Comparison of ENCODE assay signal across 8 cellular contexts in the genomic region with DNA sequence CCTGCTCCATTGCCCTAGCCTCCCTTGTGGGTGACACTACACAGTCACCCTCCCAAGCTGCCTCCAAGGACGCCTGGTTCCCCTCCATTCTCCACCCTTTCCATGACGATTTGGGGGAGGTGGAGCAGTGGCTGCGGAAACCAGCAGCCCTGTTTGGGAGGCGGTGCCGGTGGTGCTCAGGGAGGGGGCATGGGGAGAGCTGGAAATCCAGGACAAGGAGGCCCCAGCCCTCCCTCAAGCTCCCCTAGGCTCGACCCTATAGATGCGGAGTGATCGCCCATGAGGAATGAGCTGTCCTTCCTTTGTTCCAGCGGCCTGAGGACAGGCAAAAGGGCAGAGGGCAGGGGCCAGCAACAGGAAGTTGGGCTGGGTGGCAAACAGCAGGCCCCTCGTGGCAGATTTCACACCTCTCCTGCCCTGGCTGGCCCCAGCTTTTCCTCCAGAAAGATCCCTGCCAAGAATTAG. TPM values are rescaled to one million over a fixed set of nuclear protein-coding genes. Genes with fewer than 3 reads are reported as not detected.
DNase-seq lines count a peak whose midpoint lies in the region; ATAC-seq and TF ChIP-seq lines count a peak whose summit lies in the region.
"Had no signal": no experiment of that assay in that cellular context is flagged by ENCODE, and none has a peak within 500 bp of the region (broad histone marks: within the 10 kb centered on the region; RNA-seq: fewer than 3 reads in every experiment).

No MANE protein-coding gene starts in this region.

- H4K20me1 ChIP-seq in HCT116 (ENCODE audit: insufficient read depth): no peaks in the 10 kb centered on the region

- DNase-seq in HCT116 (ENCODE audit: low read depth, low spot score) (no peak), T-helper 17 cell (no peak), esophagus muscularis mucosa (ENCODE audit: extremely low spot score) (no peak), progenitor cell of endocrine pancreas (ENCODE audit: low spot score, unreplicated experiment) (no peak), NCI-H2196 treated with DMSO at 0.1 percent for 48 hours (lab: John Stamatoyannopoulos, UW; ENCODE audit: unreplicated experiment) (no peak), HuH-7.5 (ENCODE audit: low spot score) (no peak), GM19238 (ENCODE audit: insufficient read length, low spot score) (no peak)

- H3K27ac ChIP-seq in HCT116 (ENCODE audit: low read depth, low read length) (peak overlapping the region; percentile 38; the same call in 1 of the 2 replicates), esophagus muscularis mucosa (replicated peaks in 1 of 4) (peak overlapping the region; percentile 82 to 88 (median 85))

- WGBS in esophagus muscularis mucosa: 77% methylated on average over 10 of the region's 10 CpGs

- H3K4me1 ChIP-seq in HCT116 (ENCODE audit: control insufficient read depth in 1 of 2, insufficient read depth in 2 of 2, low read length in 2 of 2) (no peaks in the 10 kb centered on the region; a peak in 1 of 4 replicates), esophagus muscularis mucosa (peaks cover 15 to 68% (median 55%) of the 10 kb centered on the region in 4 donors)

- H3K4me1 Mint-ChIP-seq in T-helper 17 cell (peaks cover 8% of the 10 kb centered on the region), progenitor cell of endocrine pancreas (ENCODE audit: low read depth) (peaks cover 4% of the 10 kb centered on the region)

- no peaks in the 10 kb centered on the region for H3K9me2 ChIP-seq in HCT116 (ENCODE audit: insufficient read depth)

- no peak overlapping the region for H3K4me3 ChIP-seq in HCT116 (replicated peaks in 1 of 2; ENCODE audit: low read depth in 1 of 2, low read length in 2 of 2)
- no peak overlapping the region for H3K4me3 ChIP-seq in esophagus muscularis mucosa

- H3K4me3 Mint-ChIP-seq in T-helper 17 cell (no peak overlapping the region), progenitor cell of endocrine pancreas (ENCODE audit: low read depth) (no peak overlapping the region)

- RAD21 ChIA-PET in HCT116 (lab: Charles Lee; ENCODE audit: low non-redundant PET in 1 of 2, low total read pairs in 2 of 2, uncharacterized antibody in 2 of 2, unreplicated experiment in 2 of 2): no interaction called here

- H3K27me3 Mint-ChIP-seq in T-helper 17 cell (no peaks in the 10 kb centered on the region), progenitor cell of endocrine pancreas (no peaks in the 10 kb centered on the region)
- H3K27me3 Mint-ChIP-seq: activated T-helper 17 cell treated with anti-CD3 and anti-CD28 coated beads, Interleukin-2, amount 50 U/mL, for 72 hours had no signal

- ATAC-seq in HCT116 (no peak), T-helper 17 cell (no peak)

- H3K36me3 ChIP-seq in HCT116 (ENCODE audit: control insufficient read depth in 1 of 2, insufficient read depth in 2 of 2, low read length in 2 of 2): peaks cover 0 to 14% of the 10 kb centered on the region in 2 experiments; a peak in 1 of 4 replicates
- H3K36me3 ChIP-seq in esophagus muscularis mucosa: peaks cover 21 to 50% (median 31%) of the 10 kb centered on the region in 4 donors

- no peak for TF ChIP-seq EP300 in esophagus muscularis mucosa (IDR thresholded peaks at IDR 0.05)

- H3K36me3 Mint-ChIP-seq in T-helper 17 cell (ENCODE audit: low read depth) (no peaks in the 10 kb centered on the region), progenitor cell of endocrine pancreas (ENCODE audit: insufficient read depth) (peaks cover 22% of the 10 kb centered on the region)

- H2AFZ ChIP-seq in HCT116 (ENCODE audit: low read depth, low read length, poor library complexity, severe bottlenecking): no peak overlapping the region

- H3K9me3 Mint-ChIP-seq in progenitor cell of endocrine pancreas (ENCODE audit: low read depth): no peaks in the 10 kb centered on the region
- H3K9me3 Mint-ChIP-seq: activated T-helper 17 cell treated with anti-CD3 and anti-CD28 coated beads, Interleukin-2, amount 50 U/mL, for 72 hours had no signal

- intact Hi-C loops in HCT116 (cut with micrococcal nuclease) (no loop called here), esophagus muscularis mucosa (cut with DNase I) (no loop called here)

- POLR2A ChIA-PET in HCT116 (lab: Charles Lee): no interaction called here

- H3K27ac Mint-ChIP-seq in T-helper 17 cell: peak overlapping the region; percentile 53
- H3K27ac Mint-ChIP-seq in progenitor cell of endocrine pancreas: peak overlapping the region; percentile 62

- CTCF ChIA-PET in HCT116 (lab: Charles Lee): interaction anchor here (1.2 to 1.5 kb wide), 3 partner anchors 12 to 21 kb away, joined by 4 to 14 read pairs (median 6); no protein-coding TSS in a partner anchor

- H3K27me3 ChIP-seq in HCT116 (ENCODE audit: insufficient read depth, low read length) (no peaks in the 10 kb centered on the region), esophagus muscularis mucosa (no peaks in the 10 kb centered on the region)

- no peak overlapping the region for H3K9ac ChIP-seq in HCT116 (ENCODE audit: low read length)

- H3K79me2 ChIP-seq in HCT116 (ENCODE audit: insufficient read depth, low read length): no peaks in the 10 kb centered on the region; the same call in 1 of the 2 replicates

- no peak for TF ChIP-seq RAD21 in HCT116 (IDR thresholded peaks at IDR 0.05; ENCODE audit: low read depth)

- H3K4me2 ChIP-seq in HCT116 (ENCODE audit: low read length): no peak overlapping the region

- BruUV-seq in HCT116 (replicated peaks; lab: Mats Ljungman, UMichigan): no TSS peak

- TF ChIP-seq CTCF in HCT116 (IDR thresholded peaks at IDR 0.05 in 2 of 3, conservative IDR thresholded peaks at IDR 0.05 in 1 of 3; ENCODE audit: borderline replicate concordance in 1 of 3, insufficient read depth in 1 of 3, low read depth in 2 of 3, low read length in 2 of 3) (no peak), esophagus muscularis mucosa (IDR thresholded peaks at IDR 0.05) (no peak), progenitor cell of endocrine pancreas (IDR thresholded peaks at IDR 0.05; ENCODE audit: unreplicated experiment) (no peak)

- no peak for TF ChIP-seq POLR2A in HCT116 (IDR thresholded peaks at IDR 0.05; ENCODE audit: borderline replicate concordance, extremely low read depth, insufficient read depth, insufficient read length)
- TF ChIP-seq POLR2A in esophagus muscularis mucosa (IDR thresholded peaks at IDR 0.05; ENCODE audit: low read depth): no peak

- H3K9me3 ChIP-seq in HCT116 (ENCODE audit: control insufficient read depth in 1 of 2, insufficient read depth in 1 of 2, low read depth in 1 of 2, low read length in 2 of 2) (no peaks in the 10 kb centered on the region), T-helper 17 cell (ENCODE audit: control insufficient read depth, low read length, poor library complexity, severe bottlenecking) (no peaks in the 10 kb centered on the region), esophagus muscularis mucosa (no peaks in the 10 kb centered on the region)

TF ChIP-seq in HCT116, 20 proteins besides CTCF, POLR2A, EP300 and RAD21:
- no peak for TF ChIP-seq REST (IDR thresholded peaks at IDR 0.05; ENCODE audit: low read depth)
- TF ChIP-seq CBX3 (IDR thresholded peaks at IDR 0.05; ENCODE audit: low read depth): no peak
- no peak for TF ChIP-seq ZNF274 (IDR thresholded peaks at IDR 0.05; ENCODE audit: low read depth, low read length)

RNA-seq across cellular contexts. Expression of gene RENBP, which starts 3.6 kb away (rescaled TPM):
- total RNA-seq in HCT116 (2021; ENCODE audit: unreplicated experiment): 1.3 TPM
- 0.30 and 0.52 TPM in 2 replicates for polyA plus RNA-seq in HCT116 (2012)
- total RNA-seq in T-helper 17 cell: 10 to 100 TPM in 1 of 2 donors, 1 to 10 TPM in 1; 8.8 to 11.5 TPM
- total RNA-seq in esophagus muscularis mucosa: 10 to 100 TPM in 1 of 4 donors, 1 to 10 TPM in 3; 8.0 to 12.6 (median 9.1) TPM
- 2.5 and 3.3 TPM in 2 replicates for total RNA-seq in progenitor cell of endocrine pancreas

RNA-seq across cellular contexts. Expression of gene NAA10, which starts 13.2 kb away (rescaled TPM):
- total RNA-seq in HCT116 (2021; ENCODE audit: unreplicated experiment) (124 TPM), T-helper 17 cell (10 to 100 TPM; 42.8 to 48.5 TPM), esophagus muscularis mucosa (100 to 1,000 TPM in 2 of 4 donors, 10 to 100 TPM in 2; 89.3 to 106 (median 95.4) TPM), progenitor cell of endocrine pancreas (85.3 and 86.3 TPM in 2 replicates)
- 135 and 156 TPM in 2 replicates for polyA plus RNA-seq in HCT116 (2012)

RNA-seq across cellular contexts. Expression of gene ARHGAP4, which starts 22.0 kb away (rescaled TPM):
- 67.4 TPM for total RNA-seq in HCT116 (2021; ENCODE audit: unreplicated experiment)
- 41.2 and 44.2 TPM in 2 replicates for polyA plus RNA-seq in HCT116 (2012)
- 100 to 1,000 TPM; 374 to 404 TPM for total RNA-seq in T-helper 17 cell
- 10 to 100 TPM; 15.9 to 22.4 (median 17.7) TPM for total RNA-seq in esophagus muscularis mucosa
- total RNA-seq in progenitor cell of endocrine pancreas: 16.4 and 16.7 TPM in 2 replicates

RNA-seq across cellular contexts. Expression of gene HCFC1, which starts 23.6 kb away (rescaled TPM):
- total RNA-seq in HCT116 (2021; ENCODE audit: unreplicated experiment) (72.8 TPM), T-helper 17 cell (10 to 100 TPM; 65.7 to 65.8 TPM), esophagus muscularis mucosa (100 to 1,000 TPM in 1 of 4 donors, 10 to 100 TPM in 3; 50.7 to 102 (median 60.8) TPM), progenitor cell of endocrine pancreas (105 and 121 TPM in 2 replicates)
- 30.8 and 35.3 TPM in 2 replicates for polyA plus RNA-seq in HCT116 (2012)

RNA-seq across cellular contexts. Expression of gene TMEM187, which starts 24.5 kb away (rescaled TPM):
- 12.6 TPM for total RNA-seq in HCT116 (2021; ENCODE audit: unreplicated experiment)
- polyA plus RNA-seq in HCT116 (2012): 7.5 and 9.6 TPM in 2 replicates
- 1 to 10 TPM; 2.4 to 3.0 TPM for total RNA-seq in T-helper 17 cell
- total RNA-seq in esophagus muscularis mucosa: 1 to 10 TPM; 3.6 to 6.9 (median 6.1) TPM
- 10.2 and 11.7 TPM in 2 replicates for total RNA-seq in progenitor cell of endocrine pancreas
